ENCODE assay signal across 26 cellular contexts in genomic region chr10:55466806-55467504, GRCh38.
"Had no signal": no experiment of that assay in that cellular context is flagged by ENCODE, and none has a peak within 500 bp of the region (broad histone marks: within the 10 kb centered on the region; RNA-seq: fewer than 3 reads in every experiment).

No MANE protein-coding gene starts in this region.

- H3K9me3 ChIP-seq: adrenal gland, ascending aorta, thyroid gland, upper lobe of right lung had no signal

- ATAC-seq: activated CD4-positive, CD25-positive, alpha-beta regulatory T cell treated with anti-CD3 and anti-CD28 coated beads, Interleukin-2, amount 50 U/mL, for 24 hours; effector memory CD8-positive, alpha-beta T cell; esophagus mucosa; right lobe of liver; stimulated activated effector memory CD8-positive, alpha-beta T cell treated with anti-CD3 and anti-CD28 coated beads, Interleukin-12 subunit alpha, Interleukin-12 subunit beta, amount 100 ng/mL, for 72 hours; upper lobe of right lung had no signal

- H3K27me3 ChIP-seq: adrenal gland, ascending aorta, cardiac muscle cell, right lobe of liver, thyroid gland, upper lobe of right lung had no signal

- H3K27ac ChIP-seq: adrenal gland, cardiac muscle cell, right lobe of liver, thyroid gland, upper lobe of right lung, WERI-Rb-1 had no signal

- H3K4me1 ChIP-seq: adrenal gland, ascending aorta, right lobe of liver, thyroid gland, upper lobe of right lung had no signal

- H3K4me3 ChIP-seq: ascending aorta, cardiac muscle cell, right lobe of liver, skin epidermis, thyroid gland, upper lobe of right lung had no signal

- H3K36me3 ChIP-seq: adrenal gland, ascending aorta, cardiac muscle cell, right lobe of liver, thyroid gland, upper lobe of right lung, WERI-Rb-1 had no signal

- DNase-seq: activated CD4-positive, alpha-beta T cell treated with anti-CD3 and anti-CD28 coated beads for 48 hours; activated CD4-positive, alpha-beta T cell treated with anti-CD3 and anti-CD28 coated beads, Interleukin-2, amount 50 U/mL, for 48 hours; activated CD8-positive, alpha-beta memory T cell treated with anti-CD3 and anti-CD28 coated beads for 24 hours; activated effector memory CD4-positive, alpha-beta T cell treated with Interleukin-2 at 50 U/mL for 16 hours; activated naive CD4-positive, alpha-beta T cell treated with Interleukin-2 at 50 U/mL for 16 hours; cortex of kidney; effector memory CD8-positive, alpha-beta T cell; foreskin fibroblast; mammary epithelial cell; naive B cell; right lobe of liver; stimulated activated CD4-positive, alpha-beta T cell treated with anti-CD3 and anti-CD28 coated beads, Interleukin-12 subunit alpha, Interleukin-12 subunit beta, amount 100 ng/mL, for 4 hours; stimulated activated CD4-positive, alpha-beta T cell treated with anti-CD3 and anti-CD28 coated beads, Interleukin-4, amount 100 ng/mL, for 24 hours; substantia nigra; SW 1271; T-helper 9 cell; thyroid gland; upper lobe of right lung; WERI-Rb-1 had no signal
